In genomic region chr15:88401269-88401971, GRCh38 we compare ENCODE assay signal across 12 cellular contexts.
DNase-seq lines count a peak whose midpoint lies in the region; ATAC-seq and TF ChIP-seq lines count a peak whose summit lies in the region.
"Had no signal": no experiment of that assay in that cellular context is flagged by ENCODE, and none has a peak within 500 bp of the region (broad histone marks: within the 10 kb centered on the region; RNA-seq: fewer than 3 reads in every experiment).

No MANE protein-coding gene starts in this region.

- DNase-seq in A673 (ENCODE audit: low spot score) (no peak), NCI-H526 (lab: John Stamatoyannopoulos, UW) (peak; percentile 59 to 87), germinal center (ENCODE audit: low spot score) (peak; percentile 40), occipital lobe (lab: John Stamatoyannopoulos, UW) (peak; percentile 52), A172 (ENCODE audit: low spot score) (no peak)
- no peak for DNase-seq in activated effector memory CD4-positive, alpha-beta T cell treated with Interleukin-2 at 50 U/mL for 16 hours
- DNase-seq: activated naive CD8-positive, alpha-beta T cell treated with anti-CD3 and anti-CD28 coated beads, Interleukin-2, amount 10 ng/mL, durations not matched to agents 7 days and 5 days; Calu3; GF-D8; kidney had no signal

- H3K27ac ChIP-seq in A673 (ENCODE audit: low read depth, low read length, poor library complexity, severe bottlenecking): peak overlapping the region; percentile 7

- no peak overlapping the region for H3K4me3 ChIP-seq in A673 (ENCODE audit: low read depth, low read length, poor library complexity, severe bottlenecking)

- intact Hi-C loops in A673 (cut with micrococcal nuclease; ENCODE audit: unreplicated experiment): no loop called here

- H3K36me3 ChIP-seq in A673 (ENCODE audit: insufficient read depth, low read length, poor library complexity, severe bottlenecking): no peaks in the 10 kb centered on the region

- TF ChIP-seq CTCF in A673 (conservative IDR thresholded peaks at IDR 0.05; ENCODE audit: low read depth, low read length): no peak

- peaks cover 5% of the 10 kb centered on the region for H3K27me3 ChIP-seq in A673 (replicated peaks; ENCODE audit: insufficient read depth, low read depth, low read length, poor library complexity)

- H3K4me1 ChIP-seq in A673 (ENCODE audit: insufficient read depth, low read length, poor library complexity, severe bottlenecking): peaks cover 44% of the 10 kb centered on the region

- CTCF ChIA-PET in A673 (lab: Charles Lee): no interaction called here

- BruUV-seq in A673 (replicated peaks; lab: Mats Ljungman, UMichigan): no TSS peak

- POLR2A ChIA-PET in A673 (lab: Charles Lee; ENCODE audit: low non-redundant PET): no interaction called here

- ATAC-seq in GM21786 (IDR thresholded peaks at IDR 0.05; ENCODE audit: unreplicated experiment): no peak
- ATAC-seq in GM18870 (IDR thresholded peaks at IDR 0.05; ENCODE audit: unreplicated experiment): no peak

- H3K9me3 ChIP-seq in A673 (ENCODE audit: low read depth, low read length, poor library complexity, severe bottlenecking): no peaks in the 10 kb centered on the region

Comparison
In these comparisons a context has a peak if more than half of its experiments do, and no peak if none do; other contexts are left out.
1. DNase-seq: peak in NCI-H526 (2 of 2), germinal center (single experiment) and occipital lobe (single experiment); none in A673 (single experiment), A172 (single experiment) and activated effector memory CD4-positive, alpha-beta T cell treated with Interleukin-2 at 50 U/mL for 16 hours (single experiment).